ENCODE assay signal across 1 cellular context in the genomic region with DNA sequence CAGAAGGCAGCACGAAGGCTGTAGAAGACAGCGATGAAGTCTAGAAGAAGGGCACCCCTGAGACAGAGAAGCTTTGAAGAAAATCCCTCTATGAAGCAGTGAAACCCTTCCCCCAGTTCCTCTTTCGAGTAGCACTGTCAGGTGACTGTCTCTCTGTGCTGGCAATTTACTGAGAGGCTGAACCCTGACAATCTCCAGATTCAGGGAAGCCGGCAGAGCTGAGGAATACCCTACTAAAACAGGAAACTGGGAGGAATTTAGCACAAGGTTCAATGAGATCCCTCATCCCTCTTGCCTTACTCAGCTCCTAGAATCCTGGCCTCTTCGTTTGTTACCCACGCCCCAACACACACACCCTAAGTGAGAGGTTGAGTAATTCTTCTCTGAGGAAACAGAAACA.
TF ChIP-seq lines count a peak whose summit lies in the region.

No MANE protein-coding gene starts in this region.

TF ChIP-seq in GM23338, 12 proteins besides CTCF, POLR2A, EP300 and RAD21 (continued from another document):
- TF ChIP-seq, protein P1, sequence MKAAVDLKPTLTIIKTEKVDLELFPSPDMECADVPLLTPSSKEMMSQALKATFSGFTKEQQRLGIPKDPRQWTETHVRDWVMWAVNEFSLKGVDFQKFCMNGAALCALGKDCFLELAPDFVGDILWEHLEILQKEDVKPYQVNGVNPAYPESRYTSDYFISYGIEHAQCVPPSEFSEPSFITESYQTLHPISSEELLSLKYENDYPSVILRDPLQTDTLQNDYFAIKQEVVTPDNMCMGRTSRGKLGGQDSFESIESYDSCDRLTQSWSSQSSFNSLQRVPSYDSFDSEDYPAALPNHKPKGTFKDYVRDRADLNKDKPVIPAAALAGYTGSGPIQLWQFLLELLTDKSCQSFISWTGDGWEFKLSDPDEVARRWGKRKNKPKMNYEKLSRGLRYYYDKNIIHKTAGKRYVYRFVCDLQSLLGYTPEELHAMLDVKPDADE (IDR thresholded peaks at IDR 0.05): no peak
- TF ChIP-seq ZNF331 (CRISPR knock-in tag; IDR thresholded peaks at IDR 0.05; ENCODE audit: low read depth) (no peak), EZH2phosphoT487 (IDR thresholded peaks at IDR 0.05; ENCODE audit: unreplicated experiment) (no peak), STAT1 (IDR thresholded peaks at IDR 0.05; ENCODE audit: unreplicated experiment) (no peak), NANOG (IDR thresholded peaks at IDR 0.05; ENCODE audit: borderline replicate concordance) (no peak), ZNF114 (CRISPR knock-in tag; IDR thresholded peaks at IDR 0.05) (no peak)
